ENCODE assay signal across 3 cellular contexts in genomic region chr3:76315906-76316305, GRCh38.
A peak's percentile ranks its signal among the peaks of the same experiment; 100 is the strongest.
DNase-seq lines count a peak whose midpoint lies in the region; TF ChIP-seq lines count a peak whose summit lies in the region.
"Not testable (repeated sequence)": the region's sequence is repeated elsewhere in the genome, so short reads cannot be mapped to it uniquely, and the experiment has no call there.

No MANE protein-coding gene starts in this region.

- not testable (repeated sequence) for H3K14ac ChIP-seq in trophoblast cell (ENCODE audit: low read length)

- DNase-seq in BE2C: peak; percentile 52
- DNase-seq in SK-N-DZ (ENCODE audit: low spot score): peak; percentile 56
- not testable (repeated sequence) for DNase-seq in trophoblast cell

- not testable (repeated sequence) for H3K4ac ChIP-seq in trophoblast cell (ENCODE audit: low read depth, low read length)

- H2AFZ ChIP-seq in trophoblast cell (ENCODE audit: insufficient read depth, low read length, poor library complexity): not testable (repeated sequence)

- not testable (repeated sequence) for H3K79me2 ChIP-seq in trophoblast cell (ENCODE audit: control insufficient read depth, insufficient read depth, low read length, poor library complexity)

- not testable (repeated sequence) for H4K12ac ChIP-seq in trophoblast cell (ENCODE audit: low read depth, low read length)

- not testable (repeated sequence) for H3K23ac ChIP-seq in trophoblast cell (ENCODE audit: low read length)

- TF ChIP-seq CTCF in BE2C (IDR thresholded peaks at IDR 0.05; ENCODE audit: low read depth, low read length): not testable (repeated sequence)

- H4K91ac ChIP-seq in trophoblast cell (ENCODE audit: low read depth, low read length): not testable (repeated sequence)

- not testable (repeated sequence) for H3K79me1 ChIP-seq in trophoblast cell (ENCODE audit: low read length)

- not testable (repeated sequence) for H3K27me3 ChIP-seq in BE2C; trophoblast cell (ENCODE audit: insufficient read depth, low read length)

- not testable (repeated sequence) for H4K8ac ChIP-seq in trophoblast cell (ENCODE audit: low read depth, low read length)

- not testable (repeated sequence) for H2BK12ac ChIP-seq in trophoblast cell (ENCODE audit: low read length)

- H3K9me3 ChIP-seq in BE2C; trophoblast cell (ENCODE audit: insufficient read depth, low read depth, low read length): not testable (repeated sequence)

- H2AK5ac ChIP-seq in trophoblast cell (ENCODE audit: low read length): not testable (repeated sequence)

- no CpG with 5 or more reads among the region's 6 CpGs for WGBS in trophoblast cell (ENCODE audit: extremely low coverage, insufficient coverage, insufficient read length)

- not testable (repeated sequence) for H3K4me3 ChIP-seq in BE2C (ENCODE audit: low read depth, low read length); trophoblast cell (ENCODE audit: low read depth, low read length)

- peak overlapping the region; percentile 34 for H3K27ac ChIP-seq in trophoblast cell (ENCODE audit: low read depth, low read length)

- not testable (repeated sequence) for H3K9ac ChIP-seq in trophoblast cell (ENCODE audit: low read length)

- H3K36me3 ChIP-seq in BE2C; trophoblast cell (ENCODE audit: control insufficient read depth in 1 of 2, insufficient read depth in 2 of 2, low read length in 2 of 2): not testable (repeated sequence)

- H2BK5ac ChIP-seq in trophoblast cell (ENCODE audit: low read depth, low read length, poor library complexity): not testable (repeated sequence)

- H3K4me2 ChIP-seq in trophoblast cell (ENCODE audit: low read length): not testable (repeated sequence)

- not testable (repeated sequence) for H3K18ac ChIP-seq in trophoblast cell (ENCODE audit: low read length)

- H2BK120ac ChIP-seq in trophoblast cell (ENCODE audit: insufficient read depth, low read length, poor library complexity): not testable (repeated sequence)

- peaks cover 13% of the 10 kb centered on the region for H3K4me1 ChIP-seq in BE2C
- H3K4me1 ChIP-seq in trophoblast cell (ENCODE audit: control insufficient read depth in 1 of 2, insufficient read depth in 2 of 2, low read length in 2 of 2): not testable (repeated sequence)
